In the genomic region with DNA sequence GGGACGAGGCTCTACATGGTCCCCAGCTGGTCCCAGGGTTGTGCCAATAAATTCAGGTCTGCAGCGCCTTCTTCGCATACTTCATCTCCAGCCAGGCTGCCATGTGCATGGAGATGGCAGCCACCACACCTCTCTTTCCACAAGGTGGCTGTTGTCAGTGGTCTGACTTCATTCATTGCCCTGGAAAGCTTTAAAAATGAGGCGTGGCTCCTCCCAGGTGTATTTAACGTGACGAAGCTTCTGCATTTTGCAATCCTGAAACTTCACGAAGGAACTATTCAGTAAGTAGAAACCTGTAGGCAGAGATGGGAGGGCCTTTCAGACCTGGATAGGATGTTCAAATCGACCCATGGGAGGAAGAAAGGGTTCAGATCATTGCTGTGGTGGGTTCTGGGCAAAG, we compare ENCODE assay signal across 23 cellular contexts. TPM values are rescaled to one million over a fixed set of nuclear protein-coding genes. Genes with fewer than 3 reads are reported as not detected.
A peak's percentile ranks its signal among the peaks of the same experiment; 100 is the strongest.
DNase-seq lines count a peak whose midpoint lies in the region; ATAC-seq, FAIRE-seq and TF ChIP-seq lines count a peak whose summit lies in the region.
"Had no signal": no experiment of that assay in that cellular context is flagged by ENCODE, and none has a peak within 500 bp of the region (broad histone marks: within the 10 kb centered on the region; RNA-seq: fewer than 3 reads in every experiment).

No MANE protein-coding gene starts in this region.

- H3K9me3 ChIP-seq in GM12878 (replicated peaks; ENCODE audit: control insufficient read depth, insufficient read depth, low read length): peaks cover 2% of the 10 kb centered on the region; the same call in 2 of the 3 replicates
- H3K9me3 ChIP-seq in prostate gland: no peaks in the 10 kb centered on the region

- TF ChIP-seq POLR2A in GM12878 (IDR thresholded peaks at IDR 0.05; ENCODE audit: low read depth, low read length): no peak
- no peak for TF ChIP-seq POLR2A in prostate gland (IDR thresholded peaks at IDR 0.05)

- no peak for TF ChIP-seq EP300 in GM12878 (IDR thresholded peaks at IDR 0.05; ENCODE audit: borderline replicate concordance in 1 of 2, control insufficient read depth in 1 of 2, low read depth in 2 of 2, low read length in 2 of 2)

- no peak overlapping the region for H2AFZ ChIP-seq in GM12878 (ENCODE audit: control insufficient read depth, low read depth, low read length)

- CTCF ChIA-PET in GM12878 (lab: Yijun Ruan, JAX): interaction anchor here (0.7 to 1.0 kb wide), 2 partner anchors 9 to 21 kb away, joined by 3 to 4 read pairs; no protein-coding TSS in a partner anchor

- H3K79me2 ChIP-seq in GM12878 (ENCODE audit: control insufficient read depth, insufficient read depth, low read length): no peaks in the 10 kb centered on the region

- RAD21 ChIA-PET in GM12878 (lab: Charles Lee; ENCODE audit: unreplicated experiment): interaction anchor here (0.8 to 1.2 kb wide), 3 partner anchors 9 to 39 kb away, joined by 3 to 5 read pairs (median 4); no protein-coding TSS in a partner anchor

- H3K27me3 ChIP-seq in GM12878 (replicated peaks in 1 of 2; ENCODE audit: control insufficient read depth in 2 of 2, insufficient read depth in 2 of 2, low read length in 1 of 2) (no peaks in the 10 kb centered on the region), prostate gland (replicated peaks; ENCODE audit: insufficient read depth) (no peaks in the 10 kb centered on the region)

- no peak overlapping the region for H3K9ac ChIP-seq in GM12878 (ENCODE audit: control insufficient read depth, insufficient read depth, low read length)
- H3K9ac ChIP-seq: KMS-11 had no signal

- H3K4me2 ChIP-seq in GM12878 (ENCODE audit: control insufficient read depth, insufficient read depth): no peak overlapping the region
- H3K4me2 ChIP-seq: KMS-11 had no signal

- intact Hi-C loops in GM12878 (cut with micrococcal nuclease; ENCODE audit: unreplicated experiment): no loop called here
- intact Hi-C loops in left colon (cut with DNase I, micrococcal nuclease): no loop called here
- intact Hi-C loops in prostate gland (cut with DNase I): no loop called here
- intact Hi-C loops in head of caudate nucleus (cut with DNase I): no loop called here

- no peaks in the 10 kb centered on the region for H4K20me1 ChIP-seq in GM12878 (ENCODE audit: control insufficient read depth, insufficient read depth)

- in situ Hi-C loops in GM12878 (cut with MboI): no loop called here

- H3K4me1 ChIP-seq in GM12878 (ENCODE audit: control insufficient read depth, insufficient read depth, low read length): no peaks in the 10 kb centered on the region
- H3K4me1 ChIP-seq in prostate gland (replicated peaks): peaks cover 5% of the 10 kb centered on the region

- 48% methylated on average over 8 of the region's 8 CpGs for WGBS in GM12878 (ENCODE audit: insufficient coverage, insufficient replicate concordance, low lambda C conversion rate, missing lambda C conversion rate)
- 87% methylated on average over 8 of the region's 8 CpGs for WGBS in prostate gland

- no peak for TF ChIP-seq CTCF in GM12878 (IDR thresholded peaks at IDR 0.05 in 2 of 3, conservative IDR thresholded peaks at IDR 0.05 in 1 of 3; ENCODE audit: control insufficient read depth in 2 of 3, extremely low read depth in 1 of 3, insufficient read depth in 1 of 3, low read depth in 3 of 3, low read length in 3 of 3)
- TF ChIP-seq CTCF in prostate gland (IDR thresholded peaks at IDR 0.05): no peak

- H3K4me3 ChIP-seq in GM12878 (no peak overlapping the region), prostate gland (no peak overlapping the region)

- no peak overlapping the region for H3K27ac ChIP-seq in GM12878 (ENCODE audit: control insufficient read depth, insufficient read depth)
- H3K27ac ChIP-seq in prostate gland: peak overlapping the region; percentile 73 to 75
- H3K27ac ChIP-seq: HL-60, KMS-11 had no signal

- H3K36me3 ChIP-seq in GM12878 (ENCODE audit: control insufficient read depth in 2 of 2, insufficient read depth in 2 of 2, low read length in 1 of 2) (no peaks in the 10 kb centered on the region), prostate gland (no peaks in the 10 kb centered on the region)

- POLR2A ChIA-PET in GM12878 (lab: Charles Lee): interaction anchor here (1.8 kb wide), 1 partner anchor 21 kb away, joined by 7 read pairs; no protein-coding TSS in a partner anchor

- no peak for TF ChIP-seq RAD21 in GM12878 (IDR thresholded peaks at IDR 0.05; ENCODE audit: insufficient read depth, low read depth, low read length)

- ATAC-seq in GM12878 (0 out of 3 replicates have a peak, but pooled peaks have one; percentile 12), left colon (peak; percentile 58), HG02938 (IDR thresholded peaks at IDR 0.05; ENCODE audit: unreplicated experiment) (no peak)
- no peak for ATAC-seq in stimulated activated naive CD8-positive, alpha-beta T cell treated with anti-CD3 and anti-CD28 coated beads, Interleukin-15, Interleukin-2, amounts not matched to agents 100 U/mL and 50 U/mL, for 24 hours

- SMC1A ChIA-PET in GM12878 (lab: Charles Lee; ENCODE audit: uncharacterized antibody, unreplicated experiment): interaction anchor here (0.8 to 1.5 kb wide), 7 partner anchors 9 to 95 kb away, joined by 3 to 8 read pairs (median 4); no protein-coding TSS in a partner anchor

- no peak for FAIRE-seq in GM12878 (lab: Jason Lieb, UNC)
- FAIRE-seq: GM18507, H54 had no signal

- DNase-seq in GM12878 (ENCODE audit: low read depth, low spot score): no peak
- no peak for DNase-seq in left colon
- no peak for DNase-seq in prostate gland (ENCODE audit: low spot score)
- DNase-seq in head of caudate nucleus: no peak
- DNase-seq in C1 segment of cervical spinal cord (lab: John Stamatoyannopoulos, UW): no peak
- DNase-seq in stimulated activated naive CD8-positive, alpha-beta T cell treated with anti-CD3 and anti-CD28 coated beads, Interleukin-15, Interleukin-2, amounts not matched to agents 100 U/mL and 50 U/mL, for 24 hours: no peak
- DNase-seq: Calu3, DMS79 treated with DMSO at 0.1 percent for 48 hours, GF-D8, NCI-H1092, NCI-H1417 treated with DMSO at 0.1 percent for 48 hours, NCI-H1694 treated with DMSO at 0.1 percent for 48 hours, NCI-H2081, NCI-H226, NCI-H510A, NCI-H69, RPMI8226, SHP77 had no signal

- no TSS peak for BruUV-seq in GM12878 (replicated peaks; lab: Mats Ljungman, UMichigan)

TF ChIP-seq in GM12878, 131 proteins besides CTCF, POLR2A, EP300 and RAD21:
- TF ChIP-seq, protein P1, sequence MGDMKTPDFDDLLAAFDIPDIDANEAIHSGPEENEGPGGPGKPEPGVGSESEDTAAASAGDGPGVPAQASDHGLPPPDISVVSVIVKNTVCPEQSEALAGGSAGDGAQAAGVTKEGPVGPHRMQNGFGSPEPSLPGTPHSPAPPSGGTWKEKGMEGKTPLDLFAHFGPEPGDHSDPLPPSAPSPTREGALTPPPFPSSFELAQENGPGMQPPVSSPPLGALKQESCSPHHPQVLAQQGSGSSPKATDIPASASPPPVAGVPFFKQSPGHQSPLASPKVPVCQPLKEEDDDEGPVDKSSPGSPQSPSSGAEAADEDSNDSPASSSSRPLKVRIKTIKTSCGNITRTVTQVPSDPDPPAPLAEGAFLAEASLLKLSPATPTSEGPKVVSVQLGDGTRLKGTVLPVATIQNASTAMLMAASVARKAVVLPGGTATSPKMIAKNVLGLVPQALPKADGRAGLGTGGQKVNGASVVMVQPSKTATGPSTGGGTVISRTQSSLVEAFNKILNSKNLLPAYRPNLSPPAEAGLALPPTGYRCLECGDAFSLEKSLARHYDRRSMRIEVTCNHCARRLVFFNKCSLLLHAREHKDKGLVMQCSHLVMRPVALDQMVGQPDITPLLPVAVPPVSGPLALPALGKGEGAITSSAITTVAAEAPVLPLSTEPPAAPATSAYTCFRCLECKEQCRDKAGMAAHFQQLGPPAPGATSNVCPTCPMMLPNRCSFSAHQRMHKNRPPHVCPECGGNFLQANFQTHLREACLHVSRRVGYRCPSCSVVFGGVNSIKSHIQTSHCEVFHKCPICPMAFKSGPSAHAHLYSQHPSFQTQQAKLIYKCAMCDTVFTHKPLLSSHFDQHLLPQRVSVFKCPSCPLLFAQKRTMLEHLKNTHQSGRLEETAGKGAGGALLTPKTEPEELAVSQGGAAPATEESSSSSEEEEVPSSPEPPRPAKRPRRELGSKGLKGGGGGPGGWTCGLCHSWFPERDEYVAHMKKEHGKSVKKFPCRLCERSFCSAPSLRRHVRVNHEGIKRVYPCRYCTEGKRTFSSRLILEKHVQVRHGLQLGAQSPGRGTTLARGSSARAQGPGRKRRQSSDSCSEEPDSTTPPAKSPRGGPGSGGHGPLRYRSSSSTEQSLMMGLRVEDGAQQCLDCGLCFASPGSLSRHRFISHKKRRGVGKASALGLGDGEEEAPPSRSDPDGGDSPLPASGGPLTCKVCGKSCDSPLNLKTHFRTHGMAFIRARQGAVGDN (IDR thresholded peaks at IDR 0.05): no peak
- TF ChIP-seq PBX3 (IDR thresholded peaks at IDR 0.05; ENCODE audit: insufficient replicate concordance, low read depth, low read length) (no peak), ZNF217 (IDR thresholded peaks at IDR 0.05) (no peak)
TF ChIP-seq in GM12878: peak in this region for 0.

RNA-seq across cellular contexts. Expression of gene PFKFB3, which starts 53.7 kb away (rescaled TPM):
- total RNA-seq in GM12878 (2013; cell fraction: nucleolus; rRNA removed): 217 and 258 TPM in 2 replicates
- total RNA-seq in GM12878 (2014; rRNA removed) (13.0 and 14.7 TPM in 2 replicates), GM12878 (2014; rRNA removed; fragmentation: Illumina TruSeq; extraction: Trizol) (7.9 and 8.1 TPM in 2 replicates), GM12878 (2021) (23.5 and 26.8 TPM in 2 replicates), left colon (10 to 100 TPM; 19.1 to 20.2 TPM), prostate gland (10 to 100 TPM; 24.3 to 52.7 TPM)
- 6.9 TPM for polyA plus RNA-seq in GM12878 (2011; ENCODE audit: low read depth)
- polyA plus RNA-seq in GM12878 (2011; rRNA removed) (21.8 and 46.7 TPM in 2 replicates), GM12878 (2014; fragmentation: Illumina TruSeq; extraction: Trizol) (10.2 and 14.2 TPM in 2 replicates), GM12878 (2014; fragmentation: Nextera tagmentation; extraction: Ambion mirVana) (1 to 10 TPM; 1.6 to 2.6 TPM), GM12878 (2014; rRNA removed) (13.3 and 14.6 TPM in 2 replicates), GM12878 (2016; fragmentation: Nextera tagmentation; extraction: Ambion mirVana) (10 to 100 TPM; 18.8 to 19.4 TPM)
- 38.7 and 47.0 TPM in 2 replicates for polyA plus RNA-seq in GM12878 (2011; cell fraction: cytosol; rRNA removed)
- 115 and 127 TPM in 2 replicates for polyA plus RNA-seq in GM12878 (2011; cell fraction: nucleus; rRNA removed)
- polyA plus RNA-seq in GM12878 (2012): 14.6 and 20.5 TPM in 2 replicates
- polyA minus RNA-seq in GM12878 (2011; rRNA and poly(A)+ RNA removed): 48.5 and 62.2 TPM in 2 replicates
- 12.2 and 18.8 TPM in 2 replicates for polyA minus RNA-seq in GM12878 (2011; cell fraction: cytosol; rRNA and poly(A)+ RNA removed)
- polyA minus RNA-seq in GM12878 (2011; cell fraction: nucleus; rRNA and poly(A)+ RNA removed): 57.4 and 65.9 TPM in 2 replicates

Comparison
In these comparisons a context has a peak if more than half of its experiments do, and no peak if none do; other contexts are left out.
1. ATAC-seq: peak in GM12878 (single experiment) and left colon (single experiment); none in HG02938 (single experiment) and stimulated activated naive CD8-positive, alpha-beta T cell treated with anti-CD3 and anti-CD28 coated beads, Interleukin-15, Interleukin-2, amounts not matched to agents 100 U/mL and 50 U/mL, for 24 hours (single experiment).